ENCODE assay signal across 8 cellular contexts in the genomic region with DNA sequence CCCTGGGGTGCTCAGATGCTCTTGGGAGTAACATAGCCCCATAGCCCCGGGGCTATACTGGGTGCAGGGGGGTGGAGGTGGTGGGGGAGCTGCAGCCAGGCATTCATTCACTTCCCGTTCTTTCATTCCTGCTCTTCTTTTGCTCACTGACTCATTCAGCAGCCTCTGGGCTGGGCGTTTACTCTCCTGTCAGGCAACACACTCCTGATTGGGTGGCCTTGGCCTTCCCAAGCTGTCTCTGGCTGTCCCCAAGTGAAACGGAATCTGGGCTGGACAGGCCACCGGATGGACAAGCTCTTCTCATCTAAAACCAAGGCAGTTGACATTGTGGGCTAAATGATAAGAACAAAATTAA. TPM values are rescaled to one million over a fixed set of nuclear protein-coding genes. Genes with fewer than 3 reads are reported as not detected.
A peak's percentile ranks its signal among the peaks of the same experiment; 100 is the strongest.
DNase-seq lines count a peak whose midpoint lies in the region; ATAC-seq and TF ChIP-seq lines count a peak whose summit lies in the region.

No MANE protein-coding gene starts in this region.

- no peak overlapping the region for H2BK120ac ChIP-seq in neuronal stem cell (ENCODE audit: low read depth, low read length)

- no peak overlapping the region for H3K4me3 ChIP-seq in AG10803 (ENCODE audit: low read length)
- H3K4me3 ChIP-seq in RWPE2 (ENCODE audit: severe bottlenecking): no peak overlapping the region
- H3K4me3 ChIP-seq in fibroblast of the aortic adventitia (ENCODE audit: low read depth, low read length): no peak overlapping the region
- H3K4me3 ChIP-seq in neuronal stem cell (ENCODE audit: low read length in 2 of 2): no peak overlapping the region

- peaks cover 6% of the 10 kb centered on the region for H3K79me1 ChIP-seq in neuronal stem cell (ENCODE audit: low read depth, low read length)

- H3K36me3 ChIP-seq in RWPE2 (ENCODE audit: low read depth): peaks cover 18% of the 10 kb centered on the region; the same call in 1 of the 2 replicates
- no peaks in the 10 kb centered on the region for H3K36me3 ChIP-seq in neuronal stem cell (replicated peaks in 1 of 2; ENCODE audit: control insufficient read depth in 2 of 2, insufficient read depth in 2 of 2, low read length in 2 of 2)

- H3K14ac ChIP-seq in neuronal stem cell (ENCODE audit: low read length): no peak overlapping the region

- no peak overlapping the region for H4K91ac ChIP-seq in neuronal stem cell (ENCODE audit: low read depth, low read length, poor library complexity)

- peak overlapping the region; percentile 67 for H2BK5ac ChIP-seq in neuronal stem cell (ENCODE audit: low read length)

- DNase-seq in AG10803 (ENCODE audit: low read depth): peak; percentile 69
- DNase-seq in RWPE2 (ENCODE audit: low spot score): peak; percentile 83
- DNase-seq in fibroblast of the aortic adventitia (ENCODE audit: low read depth): peak; percentile 71
- DNase-seq in neuronal stem cell (ENCODE audit: low spot score): no peak
- no peak for DNase-seq in HuH-7.5 (ENCODE audit: low spot score)
- no peak for DNase-seq in occipital lobe (lab: John Stamatoyannopoulos, UW)
- DNase-seq in NCI-H146 (lab: John Stamatoyannopoulos, UW): no peak
- no peak for DNase-seq in retina

- H3K27ac ChIP-seq in RWPE2 (ENCODE audit: poor library complexity, severe bottlenecking) (peak overlapping the region; percentile 93), neuronal stem cell (replicated peaks; ENCODE audit: low read length) (no peak overlapping the region)

- no peak for TF ChIP-seq CTCF in AG10803 (conservative IDR thresholded peaks at IDR 0.05; ENCODE audit: low read length)
- no peak for TF ChIP-seq CTCF in RWPE2 (IDR thresholded peaks at IDR 0.05; ENCODE audit: poor library complexity, severe bottlenecking)
- TF ChIP-seq CTCF in fibroblast of the aortic adventitia (IDR thresholded peaks at IDR 0.05; ENCODE audit: insufficient read depth, low read length): no peak

- no peak overlapping the region for H3K18ac ChIP-seq in neuronal stem cell (ENCODE audit: low read length)

- no peaks in the 10 kb centered on the region for H3K27me3 ChIP-seq in RWPE2 (ENCODE audit: insufficient read depth, poor library complexity, severe bottlenecking)
- no peaks in the 10 kb centered on the region for H3K27me3 ChIP-seq in neuronal stem cell (ENCODE audit: control insufficient read depth in 3 of 3, insufficient read depth in 3 of 3, low read depth in 1 of 3, low read length in 3 of 3)

- H2BK12ac ChIP-seq in neuronal stem cell (ENCODE audit: low read length): no peak overlapping the region

- no CpG with 5 or more reads among the region's 5 CpGs for WGBS in neuronal stem cell (ENCODE audit: extremely low coverage in 2 of 2, insufficient read length in 2 of 2, insufficient replicate concordance in 1 of 2), 2 donors

- H2BK15ac ChIP-seq in neuronal stem cell (ENCODE audit: low read length): no peak overlapping the region

- peak overlapping the region; percentile 82 for H2AK5ac ChIP-seq in neuronal stem cell (ENCODE audit: low read depth, low read length)

- no peak overlapping the region for H3K9ac ChIP-seq in neuronal stem cell (ENCODE audit: low read depth, low read length, poor library complexity)

- H2AFZ ChIP-seq in neuronal stem cell (ENCODE audit: low read length): no peak overlapping the region

- peaks cover 56% of the 10 kb centered on the region for H3K4me1 ChIP-seq in RWPE2 (ENCODE audit: insufficient read depth, poor library complexity, severe bottlenecking)
- H3K4me1 ChIP-seq in neuronal stem cell (ENCODE audit: control insufficient read depth in 2 of 2, insufficient read depth in 1 of 2, low read depth in 1 of 2, low read length in 2 of 2): peaks cover 14 to 17% of the 10 kb centered on the region in 2 donors

- no peak overlapping the region for H3K4me2 ChIP-seq in neuronal stem cell (ENCODE audit: insufficient read depth, low read length, poor library complexity, severe bottlenecking)

- H3K9me3 ChIP-seq in RWPE2 (ENCODE audit: severe bottlenecking) (no peaks in the 10 kb centered on the region), neuronal stem cell (replicated peaks in 1 of 2; ENCODE audit: control insufficient read depth in 2 of 2, insufficient read depth in 1 of 2, low read depth in 1 of 2, low read length in 2 of 2) (peaks cover 0 to 4% of the 10 kb centered on the region in 2 donors)

- no peak overlapping the region for H3K23ac ChIP-seq in neuronal stem cell (ENCODE audit: low read depth, low read length, poor library complexity)

- ATAC-seq in RWPE2 (ENCODE audit: low read depth): peak; percentile 88

- H4K8ac ChIP-seq in neuronal stem cell (ENCODE audit: low read depth, low read length): no peak overlapping the region

- H3K4ac ChIP-seq in neuronal stem cell (ENCODE audit: low read length): no peak overlapping the region

RNA-seq across cellular contexts. Expression of a gene that starts 34.6 kb away (rescaled TPM):
- total RNA-seq in fibroblast of the aortic adventitia (ENCODE audit: low replicate concordance): 18.6 and 19.3 TPM in 2 replicates
- 6.5 TPM for polyA plus RNA-seq in neuronal stem cell (2013, experiment 1 of 2)
- 6.3 TPM for polyA plus RNA-seq in neuronal stem cell (2013, experiment 2 of 2)
- total RNA-seq in occipital lobe: 7.2 TPM

Comparison
In these comparisons a context has a peak if more than half of its experiments do, and no peak if none do; other contexts are left out.
1. DNase-seq: peak in AG10803 (single experiment), RWPE2 (single experiment) and fibroblast of the aortic adventitia (single experiment); none in neuronal stem cell (single experiment), HuH-7.5 (single experiment), occipital lobe (single experiment), NCI-H146 (single experiment) and retina (single experiment).